Comparison of ENCODE assay signal across 12 cellular contexts in genomic region chr19:42876596-42876995, GRCh38. TPM values are rescaled to one million over a fixed set of nuclear protein-coding genes. Genes with fewer than 3 reads are reported as not detected.
"Had no signal": no experiment of that assay in that cellular context is flagged by ENCODE, and none has a peak within 500 bp of the region (broad histone marks: within the 10 kb centered on the region; RNA-seq: fewer than 3 reads in every experiment).

No MANE protein-coding gene starts in this region.

RNA-seq across cellular contexts. Expression of gene PSG1, which starts 2.9 kb away (rescaled TPM):
- total RNA-seq: activated B cell treated with CpG ODN at 0.5 μM for 24 hours; activated CD8-positive, alpha-beta T cell treated with anti-CD3 and anti-CD28 coated beads for 36 hours; activated T-cell treated with anti-CD3 and anti-CD28 coated beads, Interleukin-2, amount 50 U/mL, for 4 hours; endothelial cell of umbilical vein; lower leg skin; osteocyte; psoas muscle; sciatic nerve; testis; upper lobe of right lung had no signal
- polyA plus RNA-seq: adipose tissue, endothelial cell of umbilical vein, neural cell had no signal

RNA-seq across cellular contexts. Expression of gene PSG6, which starts 41.1 kb away (rescaled TPM):
- total RNA-seq: activated B cell treated with CpG ODN at 0.5 μM for 24 hours; activated CD8-positive, alpha-beta T cell treated with anti-CD3 and anti-CD28 coated beads for 36 hours; activated T-cell treated with anti-CD3 and anti-CD28 coated beads, Interleukin-2, amount 50 U/mL, for 4 hours; endothelial cell of umbilical vein; osteocyte; psoas muscle; sciatic nerve; testis; upper lobe of right lung had no signal
- polyA plus RNA-seq: adipose tissue, endothelial cell of umbilical vein, neural cell, psoas muscle had no signal
